In the genomic region with DNA sequence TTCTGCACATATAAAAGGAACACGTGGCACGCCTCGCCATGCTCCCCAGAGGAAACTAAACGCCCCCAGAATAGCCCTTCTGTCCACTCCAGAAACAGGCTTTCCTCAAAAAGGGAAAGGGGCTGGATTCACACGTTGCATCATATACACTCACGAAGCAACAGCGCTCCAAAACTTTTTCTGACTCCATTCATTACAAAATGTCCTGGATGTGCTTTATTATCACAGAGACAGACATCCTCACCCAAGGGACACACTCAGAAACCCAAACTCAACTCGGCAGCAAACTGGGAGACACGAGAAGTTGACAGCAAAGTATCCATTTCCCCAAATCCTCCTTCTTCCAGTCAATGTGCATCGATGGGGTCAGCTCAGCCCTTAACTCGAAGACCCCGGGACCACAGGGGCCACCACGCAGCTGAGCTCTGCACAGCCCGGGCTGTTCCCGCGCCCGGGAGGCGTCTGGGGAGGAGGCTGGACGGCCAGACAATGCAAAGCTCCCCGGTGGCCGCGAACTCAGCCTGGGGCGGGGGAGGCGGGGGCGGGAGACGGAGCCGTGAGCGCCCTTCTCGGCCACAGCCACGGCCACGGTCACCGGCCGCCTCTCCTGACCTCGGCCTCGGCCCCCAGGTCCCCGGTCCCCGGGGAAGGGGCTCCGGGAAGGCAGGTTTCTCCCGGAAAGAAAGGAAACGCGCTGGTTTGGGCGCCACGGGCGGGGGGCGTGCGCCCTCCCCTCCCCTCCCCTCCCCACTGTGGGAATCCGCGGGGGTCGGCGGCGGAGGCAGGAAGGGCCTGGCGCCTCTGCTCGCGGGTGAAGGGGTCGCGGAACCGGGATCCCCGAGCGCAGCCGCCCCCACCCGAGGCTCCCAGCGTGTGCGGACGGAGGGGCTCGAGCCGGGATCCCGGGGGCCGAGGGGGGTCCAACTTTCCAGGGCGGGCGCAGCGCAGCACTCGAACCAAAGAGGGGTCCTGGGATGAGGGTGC, we compare ENCODE assay signal across 1 cellular context.
TF ChIP-seq lines count a peak whose summit lies in the region.

No MANE protein-coding gene starts in this region.

TF ChIP-seq in HEK293, 187 proteins besides CTCF, POLR2A, EP300 and RAD21 (continued from another document and continues in another):
- TF ChIP-seq, protein P1, sequence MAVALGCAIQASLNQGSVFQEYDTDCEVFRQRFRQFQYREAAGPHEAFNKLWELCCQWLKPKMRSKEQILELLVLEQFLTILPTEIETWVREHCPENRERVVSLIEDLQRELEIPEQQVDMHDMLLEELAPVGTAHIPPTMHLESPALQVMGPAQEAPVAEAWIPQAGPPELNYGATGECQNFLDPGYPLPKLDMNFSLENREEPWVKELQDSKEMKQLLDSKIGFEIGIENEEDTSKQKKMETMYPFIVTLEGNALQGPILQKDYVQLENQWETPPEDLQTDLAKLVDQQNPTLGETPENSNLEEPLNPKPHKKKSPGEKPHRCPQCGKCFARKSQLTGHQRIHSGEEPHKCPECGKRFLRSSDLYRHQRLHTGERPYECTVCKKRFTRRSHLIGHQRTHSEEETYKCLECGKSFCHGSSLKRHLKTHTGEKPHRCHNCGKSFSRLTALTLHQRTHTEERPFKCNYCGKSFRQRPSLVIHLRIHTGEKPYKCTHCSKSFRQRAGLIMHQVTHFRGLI (tag by site-specific recombination; IDR thresholded peaks at IDR 0.05) = 0 out of 2 replicates have a peak, but pooled peaks have one; percentile 10
- TF ChIP-seq, protein P2, sequence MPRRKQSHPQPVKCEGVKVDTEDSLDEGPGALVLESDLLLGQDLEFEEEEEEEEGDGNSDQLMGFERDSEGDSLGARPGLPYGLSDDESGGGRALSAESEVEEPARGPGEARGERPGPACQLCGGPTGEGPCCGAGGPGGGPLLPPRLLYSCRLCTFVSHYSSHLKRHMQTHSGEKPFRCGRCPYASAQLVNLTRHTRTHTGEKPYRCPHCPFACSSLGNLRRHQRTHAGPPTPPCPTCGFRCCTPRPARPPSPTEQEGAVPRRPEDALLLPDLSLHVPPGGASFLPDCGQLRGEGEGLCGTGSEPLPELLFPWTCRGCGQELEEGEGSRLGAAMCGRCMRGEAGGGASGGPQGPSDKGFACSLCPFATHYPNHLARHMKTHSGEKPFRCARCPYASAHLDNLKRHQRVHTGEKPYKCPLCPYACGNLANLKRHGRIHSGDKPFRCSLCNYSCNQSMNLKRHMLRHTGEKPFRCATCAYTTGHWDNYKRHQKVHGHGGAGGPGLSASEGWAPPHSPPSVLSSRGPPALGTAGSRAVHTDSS (tag by site-specific recombination; IDR thresholded peaks at IDR 0.05) = no peak
- TF ChIP-seq SP2 (tag by site-specific recombination; IDR thresholded peaks at IDR 0.05) (peak; percentile 32; the same call in 1 of the 2 replicates), KLF10 (tag by site-specific recombination; IDR thresholded peaks at IDR 0.05) (no peak), ZNF354C (tag by site-specific recombination; IDR thresholded peaks at IDR 0.05; ENCODE audit: borderline replicate concordance, low read depth) (no peak), ZNF501 (tag by site-specific recombination; IDR thresholded peaks at IDR 0.05) (no peak), ZNF223 (tag by site-specific recombination; IDR thresholded peaks at IDR 0.05) (no peak), ZNF37A (tag by site-specific recombination; IDR thresholded peaks at IDR 0.05) (no peak), ZNF747 (tag by site-specific recombination; IDR thresholded peaks at IDR 0.05) (no peak), ZNF777 (tag by site-specific recombination; IDR thresholded peaks at IDR 0.05; ENCODE audit: borderline replicate concordance) (no peak), PRDM6 (tag by site-specific recombination; IDR thresholded peaks at IDR 0.05) (no peak), KLF1 (tag by site-specific recombination; IDR thresholded peaks at IDR 0.05) (peak; percentile 56), ZNF248 (tag by site-specific recombination; IDR thresholded peaks at IDR 0.05) (no peak), MZF1 (tag by site-specific recombination; IDR thresholded peaks at IDR 0.05; ENCODE audit: borderline replicate concordance) (no peak), TRIM28 (IDR thresholded peaks at IDR 0.05; ENCODE audit: borderline replicate concordance, low read length) (no peak), ZNF350 (tag by site-specific recombination; IDR thresholded peaks at IDR 0.05) (no peak), ZBTB8A (tag by site-specific recombination; IDR thresholded peaks at IDR 0.05) (peak; percentile 80), KLF8 (tag by site-specific recombination; IDR thresholded peaks at IDR 0.05) (peak; percentile 80; the same call in 1 of the 2 replicates), MYNN (tag by site-specific recombination; IDR thresholded peaks at IDR 0.05; ENCODE audit: borderline replicate concordance) (no peak), ZNF645 (tag by site-specific recombination; IDR thresholded peaks at IDR 0.05) (no peak), ZNF2 (tag by site-specific recombination; IDR thresholded peaks at IDR 0.05) (peak; percentile 79), ZNF623 (tag by site-specific recombination; IDR thresholded peaks at IDR 0.05) (no peak), ZBTB21 (tag by site-specific recombination; IDR thresholded peaks at IDR 0.05) (no peak), ZNF510 (tag by site-specific recombination; IDR thresholded peaks at IDR 0.05; ENCODE audit: insufficient replicate concordance) (no peak), ZNF548 (tag by site-specific recombination; IDR thresholded peaks at IDR 0.05) (no peak), GLI2 (tag by site-specific recombination; IDR thresholded peaks at IDR 0.05; ENCODE audit: borderline replicate concordance, low read depth) (no peak), ZNF654 (tag by site-specific recombination; IDR thresholded peaks at IDR 0.05; ENCODE audit: low read depth) (no peak), ZNF792 (tag by site-specific recombination; IDR thresholded peaks at IDR 0.05) (no peak), ZNF404 (tag by site-specific recombination; IDR thresholded peaks at IDR 0.05) (no peak), ZNF239 (tag by site-specific recombination; IDR thresholded peaks at IDR 0.05) (no peak), ZNF324 (tag by site-specific recombination; IDR thresholded peaks at IDR 0.05) (no peak), ZNF112 (tag by site-specific recombination; IDR thresholded peaks at IDR 0.05) (no peak), SETDB1 (IDR thresholded peaks at IDR 0.05; ENCODE audit: insufficient read length, low read length) (no peak), ZNF629 (tag by site-specific recombination; IDR thresholded peaks at IDR 0.05) (no peak), ZNF707 (tag by site-specific recombination; IDR thresholded peaks at IDR 0.05) (no peak), KLF16 (tag by site-specific recombination; IDR thresholded peaks at IDR 0.05) (no peak; the same call in none of the 2 replicates), SCRT1 (tag by site-specific recombination; IDR thresholded peaks at IDR 0.05; ENCODE audit: borderline replicate concordance) (no peak), ZNF311 (tag by site-specific recombination; IDR thresholded peaks at IDR 0.05; ENCODE audit: borderline replicate concordance) (no peak), SP3 (tag by site-specific recombination; IDR thresholded peaks at IDR 0.05) (0 out of 2 replicates have a peak, but pooled peaks have one; percentile 47), OSR2 (tag by site-specific recombination; IDR thresholded peaks at IDR 0.05) (no peak), ZNF146 (tag by site-specific recombination; IDR thresholded peaks at IDR 0.05) (no peak), RBAK (tag by site-specific recombination; IDR thresholded peaks at IDR 0.05) (no peak), KLF7 (tag by site-specific recombination; IDR thresholded peaks at IDR 0.05; ENCODE audit: borderline replicate concordance) (no peak), ZNF488 (tag by site-specific recombination; IDR thresholded peaks at IDR 0.05) (no peak), MEIS1 (CRISPR knock-in tag; IDR thresholded peaks at IDR 0.05; ENCODE audit: borderline replicate concordance) (no peak), ZNF549 (tag by site-specific recombination; IDR thresholded peaks at IDR 0.05) (no peak), HOXD13 (CRISPR knock-in tag; IDR thresholded peaks at IDR 0.05; ENCODE audit: borderline replicate concordance) (no peak), ZNF529 (tag by site-specific recombination; IDR thresholded peaks at IDR 0.05; ENCODE audit: insufficient replicate concordance) (no peak), ZNF16 (tag by site-specific recombination; IDR thresholded peaks at IDR 0.05; ENCODE audit: low read depth) (no peak), ZBTB7A (tag by site-specific recombination; IDR thresholded peaks at IDR 0.05; ENCODE audit: low read depth) (peak; percentile 66; the same call in 1 of the 2 replicates)
- TF ChIP-seq, protein P3, sequence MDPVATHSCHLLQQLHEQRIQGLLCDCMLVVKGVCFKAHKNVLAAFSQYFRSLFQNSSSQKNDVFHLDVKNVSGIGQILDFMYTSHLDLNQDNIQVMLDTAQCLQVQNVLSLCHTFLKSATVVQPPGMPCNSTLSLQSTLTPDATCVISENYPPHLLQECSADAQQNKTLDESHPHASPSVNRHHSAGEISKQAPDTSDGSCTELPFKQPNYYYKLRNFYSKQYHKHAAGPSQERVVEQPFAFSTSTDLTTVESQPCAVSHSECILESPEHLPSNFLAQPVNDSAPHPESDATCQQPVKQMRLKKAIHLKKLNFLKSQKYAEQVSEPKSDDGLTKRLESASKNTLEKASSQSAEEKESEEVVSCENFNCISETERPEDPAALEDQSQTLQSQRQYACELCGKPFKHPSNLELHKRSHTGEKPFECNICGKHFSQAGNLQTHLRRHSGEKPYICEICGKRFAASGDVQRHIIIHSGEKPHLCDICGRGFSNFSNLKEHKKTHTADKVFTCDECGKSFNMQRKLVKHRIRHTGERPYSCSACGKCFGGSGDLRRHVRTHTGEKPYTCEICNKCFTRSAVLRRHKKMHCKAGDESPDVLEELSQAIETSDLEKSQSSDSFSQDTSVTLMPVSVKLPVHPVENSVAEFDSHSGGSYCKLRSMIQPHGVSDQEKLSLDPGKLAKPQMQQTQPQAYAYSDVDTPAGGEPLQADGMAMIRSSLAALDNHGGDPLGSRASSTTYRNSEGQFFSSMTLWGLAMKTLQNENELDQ (tag by site-specific recombination; IDR thresholded peaks at IDR 0.05; ENCODE audit: low read depth) = no peak
- TF ChIP-seq, protein P4, sequence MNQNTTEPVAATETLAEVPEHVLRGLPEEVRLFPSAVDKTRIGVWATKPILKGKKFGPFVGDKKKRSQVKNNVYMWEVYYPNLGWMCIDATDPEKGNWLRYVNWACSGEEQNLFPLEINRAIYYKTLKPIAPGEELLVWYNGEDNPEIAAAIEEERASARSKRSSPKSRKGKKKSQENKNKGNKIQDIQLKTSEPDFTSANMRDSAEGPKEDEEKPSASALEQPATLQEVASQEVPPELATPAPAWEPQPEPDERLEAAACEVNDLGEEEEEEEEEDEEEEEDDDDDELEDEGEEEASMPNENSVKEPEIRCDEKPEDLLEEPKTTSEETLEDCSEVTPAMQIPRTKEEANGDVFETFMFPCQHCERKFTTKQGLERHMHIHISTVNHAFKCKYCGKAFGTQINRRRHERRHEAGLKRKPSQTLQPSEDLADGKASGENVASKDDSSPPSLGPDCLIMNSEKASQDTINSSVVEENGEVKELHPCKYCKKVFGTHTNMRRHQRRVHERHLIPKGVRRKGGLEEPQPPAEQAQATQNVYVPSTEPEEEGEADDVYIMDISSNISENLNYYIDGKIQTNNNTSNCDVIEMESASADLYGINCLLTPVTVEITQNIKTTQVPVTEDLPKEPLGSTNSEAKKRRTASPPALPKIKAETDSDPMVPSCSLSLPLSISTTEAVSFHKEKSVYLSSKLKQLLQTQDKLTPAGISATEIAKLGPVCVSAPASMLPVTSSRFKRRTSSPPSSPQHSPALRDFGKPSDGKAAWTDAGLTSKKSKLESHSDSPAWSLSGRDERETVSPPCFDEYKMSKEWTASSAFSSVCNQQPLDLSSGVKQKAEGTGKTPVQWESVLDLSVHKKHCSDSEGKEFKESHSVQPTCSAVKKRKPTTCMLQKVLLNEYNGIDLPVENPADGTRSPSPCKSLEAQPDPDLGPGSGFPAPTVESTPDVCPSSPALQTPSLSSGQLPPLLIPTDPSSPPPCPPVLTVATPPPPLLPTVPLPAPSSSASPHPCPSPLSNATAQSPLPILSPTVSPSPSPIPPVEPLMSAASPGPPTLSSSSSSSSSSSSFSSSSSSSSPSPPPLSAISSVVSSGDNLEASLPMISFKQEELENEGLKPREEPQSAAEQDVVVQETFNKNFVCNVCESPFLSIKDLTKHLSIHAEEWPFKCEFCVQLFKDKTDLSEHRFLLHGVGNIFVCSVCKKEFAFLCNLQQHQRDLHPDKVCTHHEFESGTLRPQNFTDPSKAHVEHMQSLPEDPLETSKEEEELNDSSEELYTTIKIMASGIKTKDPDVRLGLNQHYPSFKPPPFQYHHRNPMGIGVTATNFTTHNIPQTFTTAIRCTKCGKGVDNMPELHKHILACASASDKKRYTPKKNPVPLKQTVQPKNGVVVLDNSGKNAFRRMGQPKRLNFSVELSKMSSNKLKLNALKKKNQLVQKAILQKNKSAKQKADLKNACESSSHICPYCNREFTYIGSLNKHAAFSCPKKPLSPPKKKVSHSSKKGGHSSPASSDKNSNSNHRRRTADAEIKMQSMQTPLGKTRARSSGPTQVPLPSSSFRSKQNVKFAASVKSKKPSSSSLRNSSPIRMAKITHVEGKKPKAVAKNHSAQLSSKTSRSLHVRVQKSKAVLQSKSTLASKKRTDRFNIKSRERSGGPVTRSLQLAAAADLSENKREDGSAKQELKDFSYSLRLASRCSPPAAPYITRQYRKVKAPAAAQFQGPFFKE (tag by site-specific recombination; IDR thresholded peaks at IDR 0.05; ENCODE audit: borderline replicate concordance) = no peak
